Comparison of ENCODE assay signal across 12 cellular contexts in genomic region chr1:12480031-12480430, GRCh38.
DNase-seq lines count a peak whose midpoint lies in the region; ATAC-seq, FAIRE-seq and TF ChIP-seq lines count a peak whose summit lies in the region.
"Had no signal": no experiment of that assay in that cellular context is flagged by ENCODE, and none has a peak within 500 bp of the region (broad histone marks: within the 10 kb centered on the region; RNA-seq: fewer than 3 reads in every experiment).

No MANE protein-coding gene starts in this region.

- no peaks in the 10 kb centered on the region for H3K27me3 Mint-ChIP-seq in activated CD4-positive, alpha-beta T cell treated with anti-CD3 and anti-CD28 coated beads, Interleukin-2, amount 10 ng/mL, durations not matched to agents 7 days and 5 days
- no peaks in the 10 kb centered on the region for H3K27me3 Mint-ChIP-seq in activated T-helper 17 cell treated with anti-CD3 and anti-CD28 coated beads, Interleukin-2, amount 50 U/mL, for 72 hours

- no peak for TF ChIP-seq CTCF in keratinocyte (optimal IDR thresholded peaks at IDR 0.05 in 1 of 3, IDR thresholded peaks at IDR 0.05 in 1 of 3, conservative IDR thresholded peaks at IDR 0.05 in 1 of 3; ENCODE audit: extremely low read depth in 1 of 3, insufficient read depth in 2 of 3, low read length in 3 of 3)

- no peak for ATAC-seq in activated T-helper 17 cell treated with anti-CD3 and anti-CD28 coated beads, Interleukin-2, amount 50 U/mL, for 72 hours (replicated peaks)
- ATAC-seq in HG02840 (IDR thresholded peaks at IDR 0.05; ENCODE audit: low FRiP score, unreplicated experiment): no peak
- no peak for ATAC-seq in HG03025 (IDR thresholded peaks at IDR 0.05; ENCODE audit: low FRiP score, unreplicated experiment)

- no peak for FAIRE-seq in keratinocyte (lab: Jason Lieb, UNC)

- H3K9me3 ChIP-seq in keratinocyte (ENCODE audit: control insufficient read depth, low read depth, low read length): no peaks in the 10 kb centered on the region
- H3K9me3 ChIP-seq in stomach smooth muscle (ENCODE audit: control insufficient read depth in 2 of 2, low read length in 2 of 2): no peaks in the 10 kb centered on the region
- H3K9me3 ChIP-seq: SJCRH30 had no signal

- H3K4me1 Mint-ChIP-seq in activated CD4-positive, alpha-beta T cell treated with anti-CD3 and anti-CD28 coated beads, Interleukin-2, amount 10 ng/mL, durations not matched to agents 7 days and 5 days: peaks cover 72% of the 10 kb centered on the region
- peaks cover 45% of the 10 kb centered on the region for H3K4me1 Mint-ChIP-seq in activated T-helper 17 cell treated with anti-CD3 and anti-CD28 coated beads, Interleukin-2, amount 50 U/mL, for 72 hours

- CTCF ChIA-PET in activated CD4-positive, alpha-beta T cell treated with anti-CD3 and anti-CD28 coated beads, Interleukin-2, amount 10 ng/mL, durations not matched to agents 7 days and 5 days (lab: Charles Lee): interaction anchor here (0.7 to 2.5 kb wide), 6 partner anchors 11 to 140 kb away, joined by 3 to 8 read pairs (median 4); no protein-coding TSS in a partner anchor

- dilution Hi-C loops in keratinocyte (cut with MboI; ENCODE audit: extremely low pct_ligation_motif_present, low sequenced_read_pairs): no loop called here

- H3K36me3 ChIP-seq in keratinocyte (ENCODE audit: control insufficient read depth in 2 of 2, extremely low read depth in 1 of 2, insufficient read depth in 2 of 2, low read length in 2 of 2) (peaks cover 2 to 20% of the 10 kb centered on the region in 2 experiments), stomach smooth muscle (ENCODE audit: control insufficient read depth in 2 of 2, insufficient read depth in 2 of 2, low read length in 2 of 2) (peaks cover 0 to 9% of the 10 kb centered on the region in 2 donors)

- POLR2A ChIA-PET in activated CD4-positive, alpha-beta T cell treated with anti-CD3 and anti-CD28 coated beads, Interleukin-2, amount 10 ng/mL, durations not matched to agents 7 days and 5 days (lab: Charles Lee): interaction anchor here (0.5 kb wide), 1 partner anchor 138 kb away, joined by 4 read pairs; no protein-coding TSS in a partner anchor

- H3K9me3 Mint-ChIP-seq in activated CD4-positive, alpha-beta T cell treated with anti-CD3 and anti-CD28 coated beads, Interleukin-2, amount 10 ng/mL, durations not matched to agents 7 days and 5 days: no peaks in the 10 kb centered on the region
- H3K9me3 Mint-ChIP-seq in activated T-helper 17 cell treated with anti-CD3 and anti-CD28 coated beads, Interleukin-2, amount 50 U/mL, for 72 hours: no peaks in the 10 kb centered on the region

- H3K4me2 ChIP-seq in keratinocyte (ENCODE audit: control insufficient read depth, extremely low read depth, insufficient read depth, low read depth, low read length): no peak overlapping the region

- peaks cover 39% of the 10 kb centered on the region for H3K36me3 Mint-ChIP-seq in activated CD4-positive, alpha-beta T cell treated with anti-CD3 and anti-CD28 coated beads, Interleukin-2, amount 10 ng/mL, durations not matched to agents 7 days and 5 days (ENCODE audit: low read depth)
- H3K36me3 Mint-ChIP-seq in activated T-helper 17 cell treated with anti-CD3 and anti-CD28 coated beads, Interleukin-2, amount 50 U/mL, for 72 hours (ENCODE audit: low read depth): peaks cover 8% of the 10 kb centered on the region

- H3K27ac ChIP-seq in keratinocyte (ENCODE audit: control insufficient read depth, insufficient read depth, low read length): peak overlapping the region; percentile 8
- peak overlapping the region; percentile 93 for H3K27ac ChIP-seq in stomach smooth muscle (ENCODE audit: low read length)
- H3K27ac ChIP-seq: SJCRH30 had no signal

- no peaks in the 10 kb centered on the region for H3K79me2 ChIP-seq in keratinocyte (ENCODE audit: control insufficient read depth, insufficient read depth, low read length)
- H3K79me2 ChIP-seq: parathyroid adenoma had no signal

- no peaks in the 10 kb centered on the region for H4K20me1 ChIP-seq in keratinocyte (ENCODE audit: control insufficient read depth, extremely low read depth, insufficient read depth, low read length)

- H3K9ac ChIP-seq in keratinocyte (ENCODE audit: control insufficient read depth, extremely low read depth, insufficient read depth, low read length) (no peak overlapping the region), stomach smooth muscle (ENCODE audit: low read length in 2 of 2) (no peak overlapping the region)
- H3K9ac ChIP-seq: parathyroid adenoma had no signal

- no peak overlapping the region for H2AFZ ChIP-seq in keratinocyte (ENCODE audit: control insufficient read depth, low read length)
- H2AFZ ChIP-seq: parathyroid adenoma had no signal

- H3K27me3 ChIP-seq in keratinocyte (ENCODE audit: control insufficient read depth, extremely low read depth, insufficient read depth, low read length): no peaks in the 10 kb centered on the region
- no peaks in the 10 kb centered on the region for H3K27me3 ChIP-seq in stomach smooth muscle (ENCODE audit: control insufficient read depth in 1 of 2, insufficient read depth in 2 of 2, low read length in 2 of 2)
- H3K27me3 ChIP-seq: SJCRH30 had no signal

- no peak for DNase-seq in activated CD4-positive, alpha-beta T cell treated with anti-CD3 and anti-CD28 coated beads, Interleukin-2, amount 10 ng/mL, durations not matched to agents 7 days and 5 days
- no peak for DNase-seq in activated CD4-positive, alpha-beta T cell treated with anti-CD3 and anti-CD28 coated beads, Interleukin-2, amount 50 U/mL, for 4 hours
- DNase-seq in keratinocyte (ENCODE audit: low read depth, low spot score) (no peak), SW480 (ENCODE audit: low spot score) (no peak)
- DNase-seq: GF-D8, NCI-H2227 treated with DMSO at 0.1 percent for 48 hours had no signal

- H3K4me3 ChIP-seq in keratinocyte (ENCODE audit: control insufficient read depth in 2 of 3, extremely low read depth in 1 of 3, insufficient read depth in 2 of 3, low read depth in 1 of 3, low read length in 3 of 3) (no peak overlapping the region), stomach smooth muscle (ENCODE audit: low read length in 2 of 2) (no peak overlapping the region)
- H3K4me3 ChIP-seq: SJCRH30 had no signal

- H3K4me1 ChIP-seq in keratinocyte (ENCODE audit: control insufficient read depth, extremely low read depth, insufficient read depth, low read length) (peaks cover 44% of the 10 kb centered on the region), stomach smooth muscle (ENCODE audit: control insufficient read depth, insufficient read depth, low read length) (peaks cover 65% of the 10 kb centered on the region)

- peak overlapping the region; percentile 84 for H3K27ac Mint-ChIP-seq in activated CD4-positive, alpha-beta T cell treated with anti-CD3 and anti-CD28 coated beads, Interleukin-2, amount 10 ng/mL, durations not matched to agents 7 days and 5 days
- peak overlapping the region; percentile 88 for H3K27ac Mint-ChIP-seq in activated T-helper 17 cell treated with anti-CD3 and anti-CD28 coated beads, Interleukin-2, amount 50 U/mL, for 72 hours

- H3K4me3 Mint-ChIP-seq in activated CD4-positive, alpha-beta T cell treated with anti-CD3 and anti-CD28 coated beads, Interleukin-2, amount 10 ng/mL, durations not matched to agents 7 days and 5 days: no peak overlapping the region
- peak overlapping the region; percentile 61 for H3K4me3 Mint-ChIP-seq in activated T-helper 17 cell treated with anti-CD3 and anti-CD28 coated beads, Interleukin-2, amount 50 U/mL, for 72 hours

- H3K9me1 ChIP-seq in keratinocyte (ENCODE audit: control insufficient read depth, extremely low read depth, insufficient read depth, low read length): peaks cover 2% of the 10 kb centered on the region
